ENCODE assay signal across 1 cellular context in the genomic region with DNA sequence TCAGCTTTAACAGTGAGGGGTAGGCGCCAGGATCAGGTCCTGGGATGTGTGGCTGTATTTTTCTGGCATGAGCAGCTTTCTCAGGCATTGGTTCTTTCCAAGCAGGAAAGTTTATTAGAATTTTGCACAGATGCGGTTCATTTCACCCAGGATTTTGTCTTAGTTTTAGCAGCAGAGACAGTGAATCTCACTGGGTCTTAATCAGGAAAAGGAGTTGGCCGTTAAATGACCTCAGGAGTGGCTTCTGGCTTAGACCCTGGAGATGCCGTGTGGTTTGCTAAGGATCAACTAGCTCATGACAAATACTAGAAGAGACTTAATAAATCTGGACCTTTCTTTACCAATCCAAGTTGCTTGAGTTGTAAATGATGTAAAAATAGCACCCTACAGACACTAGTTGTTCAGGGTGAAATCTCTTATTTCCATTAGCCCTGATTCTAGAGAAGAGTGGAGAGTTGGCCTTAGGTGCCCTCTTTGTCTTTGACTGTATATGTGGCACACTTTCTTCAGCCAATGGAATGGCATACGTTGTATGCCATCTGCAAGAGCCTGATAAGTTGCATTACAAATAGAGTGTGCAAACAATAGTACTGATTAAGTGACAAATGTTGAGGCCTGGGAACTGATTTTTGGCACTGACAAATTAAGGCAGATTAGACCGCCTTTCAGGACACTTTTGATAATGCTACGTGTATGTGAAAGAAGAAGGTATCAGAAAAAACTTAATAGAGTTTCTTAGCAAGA.
TF ChIP-seq lines count a peak whose summit lies in the region.

No MANE protein-coding gene starts in this region.

TF ChIP-seq in GM12891, 5 proteins besides CTCF, POLR2A, EP300 and RAD21:
- TF ChIP-seq TAF1 (IDR thresholded peaks at IDR 0.05; ENCODE audit: low read depth, low read length) (no peak), POLR2AphosphoS5 (IDR thresholded peaks at IDR 0.05; ENCODE audit: low read depth, low read length) (no peak), SPI1 (IDR thresholded peaks at IDR 0.05; ENCODE audit: low read depth, low read length) (no peak), PAX5 (IDR thresholded peaks at IDR 0.05; ENCODE audit: insufficient read depth, low read length, severe bottlenecking) (no peak), POU2F2 (IDR thresholded peaks at IDR 0.05; ENCODE audit: low read depth, low read length) (no peak)
